In genomic region chr1:11835441-11836225, GRCh38 we compare ENCODE assay signal across 30 cellular contexts. TPM values are rescaled to one million over a fixed set of nuclear protein-coding genes. Genes with fewer than 3 reads are reported as not detected.
"Had no signal": no experiment of that assay in that cellular context is flagged by ENCODE, and none has a peak within 500 bp of the region (broad histone marks: within the 10 kb centered on the region; RNA-seq: fewer than 3 reads in every experiment).

No MANE protein-coding gene starts in this region.

- H3K4me3 Mint-ChIP-seq: central memory CD8-positive, alpha-beta T cell; naive B cell; neural crest cell had no signal

- H3K27me3 ChIP-seq: esophagus squamous epithelium, hepatocyte, pancreas, spleen, stomach, transverse colon had no signal

- H2AFZ ChIP-seq: hepatocyte had no signal

- H3K4me1 ChIP-seq: esophagus squamous epithelium, pancreas, prostate gland, transverse colon had no signal

- H3K27ac ChIP-seq: esophagus squamous epithelium, hepatocyte, pancreas, prostate gland, spleen, stomach, thoracic aorta, transverse colon had no signal

- H3K4me1 Mint-ChIP-seq: neural crest cell had no signal

- H3K4me3 ChIP-seq: esophagus squamous epithelium, hepatocyte, lung, pancreas, prostate gland, spleen, stomach, thoracic aorta, transverse colon had no signal

- FAIRE-seq: pancreas had no signal

- H3K27me3 Mint-ChIP-seq: central memory CD8-positive, alpha-beta T cell; naive B cell had no signal

- H3K9me3 ChIP-seq: esophagus squamous epithelium, pancreas, prostate gland, spleen, stomach, thoracic aorta, transverse colon had no signal

- ATAC-seq: left ventricle myocardium superior, pancreas, sciatic nerve had no signal

- DNase-seq: cortex of kidney; effector memory CD4-positive, alpha-beta T cell; esophagus squamous epithelium; foreskin fibroblast; head of caudate nucleus; left colon; left ventricle myocardium superior; mesendoderm; naive B cell; nucleus accumbens; pancreas; spleen; stimulated activated CD4-positive, alpha-beta T cell treated with anti-CD3 and anti-CD28 coated beads, Interleukin-15, amount 100 ng/mL, for 24 hours; stimulated activated CD4-positive, alpha-beta T cell treated with anti-CD3 and anti-CD28 coated beads, Interleukin-1b, Interleukin-23, amount 100 ng/mL, for 48 hours; stimulated activated CD4-positive, alpha-beta T cell treated with anti-CD3 and anti-CD28 coated beads, Interleukin-4, amount 100 ng/mL, for 24 hours; stimulated activated naive CD4-positive, alpha-beta T cell; stomach; substantia nigra; transverse colon had no signal

- H3K79me2 ChIP-seq: hepatocyte had no signal

- H3K4me2 ChIP-seq: hepatocyte had no signal

- H3K9me3 Mint-ChIP-seq: central memory CD8-positive, alpha-beta T cell; naive B cell; neural crest cell had no signal

RNA-seq across cellular contexts. Expression of gene NPPA, which starts 11.9 kb away (rescaled TPM):
- total RNA-seq: epithelial cell of proximal tubule, esophagus squamous epithelium, hepatocyte, kidney epithelial cell, left colon, neural crest cell, renal cortical epithelial cell, thoracic aorta, transverse colon, ureter had no signal

RNA-seq across cellular contexts. Expression of gene NPPB, which starts 23.1 kb away (rescaled TPM):
- total RNA-seq: esophagus squamous epithelium, left colon, left ventricle myocardium superior, neural crest cell, prostate gland, renal cortical epithelial cell, sciatic nerve, spleen, thoracic aorta, transverse colon, ureter had no signal
